ENCODE assay signal across 8 cellular contexts in the genomic region with DNA sequence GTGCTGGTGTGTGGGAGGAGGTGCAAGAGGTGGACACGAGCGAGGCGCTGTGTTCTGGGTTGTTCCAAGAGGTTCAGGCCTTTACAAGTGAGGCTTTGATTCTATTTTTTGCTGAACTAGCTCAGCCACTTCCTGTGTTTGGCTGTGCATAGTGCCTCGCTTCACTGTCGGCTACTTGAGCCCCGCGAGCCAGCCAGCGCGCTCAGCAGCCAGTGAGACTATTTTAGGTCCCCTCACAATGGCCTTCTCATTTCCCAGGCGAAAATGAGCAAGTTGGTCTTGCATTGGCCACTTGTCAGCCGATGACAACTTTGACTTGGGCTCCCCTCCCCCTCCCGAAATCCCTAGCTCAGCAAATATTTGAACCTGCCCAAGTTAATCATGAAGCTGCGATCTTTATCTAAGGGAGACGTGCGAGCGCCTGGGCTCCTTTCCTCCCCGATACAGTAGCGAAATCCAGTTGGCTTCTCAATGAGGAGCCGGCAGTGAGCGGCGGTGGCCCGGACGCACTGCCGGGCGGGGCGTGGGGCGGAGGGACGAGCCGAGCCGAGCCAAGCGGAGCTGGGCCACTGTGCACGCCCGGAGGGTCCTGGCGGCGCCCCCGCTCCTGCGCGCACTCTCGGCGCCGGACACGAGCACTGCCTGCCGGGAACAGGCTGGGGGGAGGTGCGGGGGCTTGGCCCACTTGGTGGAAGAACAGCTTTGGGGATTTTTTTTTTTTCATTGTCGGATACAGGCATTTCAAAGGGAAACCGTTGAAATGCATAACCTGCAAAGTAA.
DNase-seq lines count a peak whose midpoint lies in the region; ATAC-seq and TF ChIP-seq lines count a peak whose summit lies in the region.

No MANE protein-coding gene starts in this region.

- no peaks in the 10 kb centered on the region for H3K27me3 Mint-ChIP-seq in stimulated activated memory B cell treated with anti-CD40 and anti-IgM and Interleukin-4, amounts not matched to agents 10 μg/mL and 1 μg/mL and 100 μg/mL, for 72 hours

- H3K27me3 ChIP-seq in mononuclear cell (ENCODE audit: insufficient read depth, low read length) = no peaks in the 10 kb centered on the region

- H3K4me3 Mint-ChIP-seq in stimulated activated memory B cell treated with anti-CD40 and anti-IgM and Interleukin-4, amounts not matched to agents 10 μg/mL and 1 μg/mL and 100 μg/mL, for 72 hours = peak overlapping the region; percentile 81

- ATAC-seq in HG02623 (IDR thresholded peaks at IDR 0.05; ENCODE audit: unreplicated experiment) = peak; percentile 73
- ATAC-seq in stimulated activated memory B cell treated with anti-CD40 and anti-IgM and Interleukin-4, amounts not matched to agents 10 μg/mL and 1 μg/mL and 100 μg/mL, for 72 hours = peak; percentile 86

- H3K4me3 ChIP-seq in mononuclear cell (ENCODE audit: low read length) = peak overlapping the region; percentile 32

- no peaks in the 10 kb centered on the region for H3K9me3 Mint-ChIP-seq in stimulated activated memory B cell treated with anti-CD40 and anti-IgM and Interleukin-4, amounts not matched to agents 10 μg/mL and 1 μg/mL and 100 μg/mL, for 72 hours

- peaks cover 10% of the 10 kb centered on the region for H3K36me3 Mint-ChIP-seq in stimulated activated memory B cell treated with anti-CD40 and anti-IgM and Interleukin-4, amounts not matched to agents 10 μg/mL and 1 μg/mL and 100 μg/mL, for 72 hours

- TF ChIP-seq CTCF in GM13976 (IDR thresholded peaks at IDR 0.05; ENCODE audit: borderline replicate concordance, control extremely low read depth, extremely low read depth, insufficient read depth, missing control alignments) = no peak

- in situ Hi-C loops in GM13976 (cut with MboI; ENCODE audit: low sequenced_read_pairs, unreplicated experiment) = loop anchor here (5.0 to 25.0 kb wide), 3 partner anchors 169 to 724 kb away; no protein-coding TSS in a partner anchor

- H3K27ac ChIP-seq in epithelial cell of prostate = peak overlapping the region; percentile 72

- peaks cover 40% of the 10 kb centered on the region for H3K4me1 Mint-ChIP-seq in stimulated activated memory B cell treated with anti-CD40 and anti-IgM and Interleukin-4, amounts not matched to agents 10 μg/mL and 1 μg/mL and 100 μg/mL, for 72 hours

- H3K9me3 ChIP-seq in mononuclear cell (ENCODE audit: low read depth, low read length) = no peaks in the 10 kb centered on the region

- DNase-seq in GM13976 (ENCODE audit: low spot score) = peak; percentile 75
- peak; percentile 77 for DNase-seq in NCI-H2227 treated with DMSO at 0.1 percent for 48 hours (lab: John Stamatoyannopoulos, UW)
- DNase-seq in activated T-cell treated with anti-CD3 and anti-CD28 coated beads for 48 hours (ENCODE audit: low read depth) = peak; percentile 28
- DNase-seq in epithelial cell of prostate (ENCODE audit: low read depth, low spot score) = no peak
- no peak for DNase-seq in NCI-H446 treated with DMSO at 0.1 percent for 48 hours (lab: John Stamatoyannopoulos, UW)

- peak overlapping the region; percentile 58 for H3K27ac Mint-ChIP-seq in stimulated activated memory B cell treated with anti-CD40 and anti-IgM and Interleukin-4, amounts not matched to agents 10 μg/mL and 1 μg/mL and 100 μg/mL, for 72 hours

- peaks cover 42% of the 10 kb centered on the region for H3K4me1 ChIP-seq in mononuclear cell (ENCODE audit: insufficient read depth, low read length)

Comparison
In these comparisons a context has a peak if more than half of its experiments do, and no peak if none do; other contexts are left out.
1. DNase-seq: peak in GM13976 (single experiment), NCI-H2227 treated with DMSO at 0.1 percent for 48 hours (single experiment) and activated T-cell treated with anti-CD3 and anti-CD28 coated beads for 48 hours (single experiment); none in epithelial cell of prostate (single experiment) and NCI-H446 treated with DMSO at 0.1 percent for 48 hours (single experiment).